ENCODE assay signal across 8 cellular contexts in the genomic region with DNA sequence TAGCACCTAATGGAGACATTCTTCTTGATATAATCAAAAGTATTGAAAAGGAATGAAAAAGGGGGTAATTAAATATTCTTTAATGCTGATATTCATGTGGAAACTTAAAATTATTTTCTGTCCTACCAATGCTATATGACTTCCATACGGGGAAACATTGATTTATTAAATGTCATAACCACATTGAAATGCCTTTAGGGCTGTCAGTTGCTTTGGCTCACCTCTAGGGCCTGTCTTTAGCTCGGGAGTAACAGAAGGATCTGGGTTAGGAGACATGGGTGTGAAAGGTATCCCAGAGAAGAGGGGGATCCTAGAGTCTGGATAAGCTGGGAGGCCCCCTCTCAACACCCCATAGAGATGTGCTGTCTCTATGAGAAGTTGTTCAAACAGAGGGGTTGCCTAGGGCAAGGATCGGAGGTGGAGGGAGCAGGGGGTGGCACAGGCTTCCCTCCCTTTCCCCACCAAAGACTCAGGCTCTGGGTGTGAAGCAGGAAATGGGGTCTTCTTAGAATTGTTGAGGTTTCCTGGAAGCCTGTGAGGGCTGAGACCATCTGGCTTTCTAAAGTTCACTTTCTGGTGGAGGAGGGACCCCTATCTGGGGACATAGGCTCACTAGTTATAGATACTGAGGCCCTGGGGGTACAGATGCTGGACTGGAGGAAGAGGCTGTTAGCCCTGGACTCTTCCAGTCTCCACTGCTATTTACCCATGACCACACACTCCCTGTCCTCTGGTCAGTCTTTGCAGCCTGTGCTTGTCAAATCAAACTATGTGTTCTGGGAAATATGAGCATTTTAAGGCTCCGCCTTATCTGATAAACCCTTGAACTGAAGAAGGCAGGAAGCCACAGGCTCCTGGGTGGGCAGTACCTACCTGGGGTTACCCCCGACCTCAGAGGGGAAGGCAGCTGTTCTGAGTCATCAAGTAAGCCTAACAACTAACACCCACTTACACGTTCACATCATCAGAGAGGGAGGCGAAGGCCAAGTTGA. TPM values are rescaled to one million over a fixed set of nuclear protein-coding genes. Genes with fewer than 3 reads are reported as not detected.
A peak's percentile ranks its signal among the peaks of the same experiment; 100 is the strongest.
DNase-seq lines count a peak whose midpoint lies in the region; ATAC-seq, FAIRE-seq and TF ChIP-seq lines count a peak whose summit lies in the region.

No MANE protein-coding gene starts in this region.

- no peaks in the 10 kb centered on the region for H3K9me3 ChIP-seq in esophagus squamous epithelium
- H3K9me3 ChIP-seq in aorta (ENCODE audit: control insufficient read depth, low read length) = no peaks in the 10 kb centered on the region

- peak; percentile 87 for ATAC-seq in HG02759 (IDR thresholded peaks at IDR 0.05; ENCODE audit: unreplicated experiment)
- no peak for ATAC-seq in aorta (ENCODE audit: low FRiP score)

- H3K4me3 ChIP-seq in bronchial epithelial cell (ENCODE audit: low read depth, low read length) (no peak overlapping the region), esophagus squamous epithelium (no peak overlapping the region), aorta (ENCODE audit: low read length in 2 of 2) (no peak overlapping the region)

- intact Hi-C loops in esophagus squamous epithelium (cut with DNase I) (loop anchor here (10.0 kb wide), 1 partner anchor 110 kb away; no protein-coding TSS in a partner anchor), aorta (cut with DNase I) (loop anchor here in 1 of 2 donors (5.0 kb wide), 1 partner anchor 42 kb away; no protein-coding TSS in a partner anchor)

- WGBS in esophagus squamous epithelium, 2 donors = 46 to 57% methylated on average over 7 of the region's 7 CpGs
- WGBS in aorta, 2 donors = 63% methylated on average over 7 of the region's 7 CpGs

- peak overlapping the region in 1 of 4 donors; percentile 7 for H3K27ac ChIP-seq in esophagus squamous epithelium
- H3K27ac ChIP-seq in aorta (ENCODE audit: low read depth in 1 of 2, low read length in 2 of 2) = peak overlapping the region in 1 of 2 donors; percentile 47

- no peaks in the 10 kb centered on the region for H3K27me3 ChIP-seq in bronchial epithelial cell (ENCODE audit: control insufficient read depth, insufficient read depth, low read length)
- H3K27me3 ChIP-seq in esophagus squamous epithelium = no peaks in the 10 kb centered on the region
- H3K27me3 ChIP-seq in aorta (ENCODE audit: control insufficient read depth in 1 of 2, insufficient read depth in 2 of 2, low read length in 1 of 2) = no peaks in the 10 kb centered on the region

- peak; percentile 40 for DNase-seq in GM10266 (ENCODE audit: extremely low spot score)
- DNase-seq in UCSD-AML1 (lab: John Stamatoyannopoulos, UW; ENCODE audit: unreplicated experiment) = peak; percentile 38
- peak; percentile 50 for DNase-seq in bronchial epithelial cell (ENCODE audit: low read depth)
- peak; percentile 57 for DNase-seq in stimulated activated CD8-positive, alpha-beta memory T cell treated with anti-CD3 and anti-CD28 coated beads, Interleukin-12 subunit alpha, Interleukin-12 subunit beta, amount 100 ng/mL, for 1 hour (ENCODE audit: low read depth)
- DNase-seq in esophagus squamous epithelium (lab: John Stamatoyannopoulos, UW) = no peak
- DNase-seq in DMS114 treated with DMSO at 0.1 percent for 48 hours (lab: John Stamatoyannopoulos, UW; ENCODE audit: unreplicated experiment) = no peak
- no peak for DNase-seq in aorta

- no peaks in the 10 kb centered on the region for H3K36me3 ChIP-seq in bronchial epithelial cell (ENCODE audit: control insufficient read depth, insufficient read depth, low read length)
- no peaks in the 10 kb centered on the region for H3K36me3 ChIP-seq in esophagus squamous epithelium
- H3K36me3 ChIP-seq in aorta (ENCODE audit: control insufficient read depth in 1 of 2, insufficient read depth in 2 of 2, low read length in 1 of 2) = no peaks in the 10 kb centered on the region

- TF ChIP-seq POLR2A in esophagus squamous epithelium (IDR thresholded peaks at IDR 0.05) = no peak

- peaks cover 0 to 39% (median 17%) of the 10 kb centered on the region in 3 donors for H3K4me1 ChIP-seq in esophagus squamous epithelium
- H3K4me1 ChIP-seq in aorta (ENCODE audit: control insufficient read depth in 1 of 2, insufficient read depth in 2 of 2, low read length in 2 of 2) = peaks cover 2 to 5% of the 10 kb centered on the region in 2 donors

- FAIRE-seq in bronchial epithelial cell (lab: Jason Lieb, UNC) = no peak

- TF ChIP-seq CTCF in GM10266 (IDR thresholded peaks at IDR 0.05; ENCODE audit: control insufficient read depth, insufficient read depth, low read depth, missing control alignments) (no peak), bronchial epithelial cell (IDR thresholded peaks at IDR 0.05; ENCODE audit: insufficient read depth, low read length, severe bottlenecking) (peak; percentile 3), esophagus squamous epithelium (IDR thresholded peaks at IDR 0.05) (no peak)

RNA-seq across cellular contexts. Expression of a gene that starts 55.8 kb away (rescaled TPM):
- total RNA-seq in bronchial epithelial cell (169 and 235 TPM in 2 replicates), esophagus squamous epithelium (10 to 100 TPM; 14.1 to 42.5 (median 29.0) TPM), aorta (10 to 100 TPM; 24.5 to 46.7 TPM)
- polyA plus RNA-seq in aorta = 10 to 100 TPM; 18.0 to 31.3 TPM

Comparison
In these comparisons a context has a peak if more than half of its experiments do, and no peak if none do; other contexts are left out.
1. DNase-seq: peak in GM10266 (single experiment), UCSD-AML1 (single experiment), bronchial epithelial cell (single experiment) and stimulated activated CD8-positive, alpha-beta memory T cell treated with anti-CD3 and anti-CD28 coated beads, Interleukin-12 subunit alpha, Interleukin-12 subunit beta, amount 100 ng/mL, for 1 hour (single experiment); none in esophagus squamous epithelium (single experiment), DMS114 treated with DMSO at 0.1 percent for 48 hours (single experiment) and aorta (0 of 2).